In the genomic region with DNA sequence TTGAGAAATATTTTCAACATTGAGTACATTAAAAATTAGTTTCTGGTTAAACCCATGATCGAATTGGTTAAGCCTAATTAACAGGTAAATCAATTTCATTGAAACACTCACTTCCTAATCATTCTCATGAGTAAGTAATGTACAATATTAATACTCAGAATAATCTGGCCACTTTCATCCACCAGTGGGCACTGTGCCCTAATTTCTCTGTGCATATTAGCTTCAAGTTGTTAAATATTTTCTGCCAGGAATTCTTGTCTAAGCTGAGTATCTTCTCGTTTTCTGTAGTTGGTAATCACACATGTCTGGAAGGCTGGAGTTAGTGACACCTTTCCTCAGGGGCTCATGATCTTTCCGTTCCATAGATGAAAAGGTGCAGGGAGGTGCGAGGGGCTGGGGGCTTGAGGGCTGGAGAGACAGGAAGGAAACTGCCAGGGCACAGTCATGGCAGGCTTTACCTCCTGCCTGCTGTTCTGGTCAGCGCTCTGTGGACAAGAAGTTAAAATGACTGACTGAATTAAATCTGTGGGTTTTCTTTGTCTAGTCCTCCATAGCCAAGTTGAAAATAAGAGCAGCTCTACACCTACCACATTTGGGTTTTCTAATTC, we compare ENCODE assay signal across 8 cellular contexts.
DNase-seq lines count a peak whose midpoint lies in the region; ATAC-seq and TF ChIP-seq lines count a peak whose summit lies in the region.
"Had no signal": no experiment of that assay in that cellular context is flagged by ENCODE, and none has a peak within 500 bp of the region (broad histone marks: within the 10 kb centered on the region; RNA-seq: fewer than 3 reads in every experiment).

No MANE protein-coding gene starts in this region.

- H3K4me1 Mint-ChIP-seq in nephron progenitor cell = peaks cover 17% of the 10 kb centered on the region

- in situ Hi-C loops in GM13977 (cut with MboI; ENCODE audit: low pct_unique_long_range_greater_than_20kb, low sequenced_read_pairs, unreplicated experiment) = no loop called here

- peak; percentile 58 for TF ChIP-seq CTCF in GM13977 (IDR thresholded peaks at IDR 0.05; ENCODE audit: extremely low read depth, insufficient read depth, missing control alignments)
- peak; percentile 36 for TF ChIP-seq CTCF in nephron progenitor cell (IDR thresholded peaks at IDR 0.05)

- ATAC-seq in GM18505 (IDR thresholded peaks at IDR 0.05; ENCODE audit: unreplicated experiment) = no peak
- no peak for ATAC-seq in GM18909 (IDR thresholded peaks at IDR 0.05; ENCODE audit: poor library complexity, unreplicated experiment)

- no peak for TF ChIP-seq POLR2A in GM18505 (IDR thresholded peaks at IDR 0.05; ENCODE audit: borderline replicate concordance, extremely low read depth, insufficient read depth, insufficient read length)

- H3K27me3 Mint-ChIP-seq in nephron progenitor cell (ENCODE audit: low read depth, poor library complexity) = peaks cover 46% of the 10 kb centered on the region

- no peak overlapping the region for H3K4me3 Mint-ChIP-seq in nephron progenitor cell
- H3K4me3 Mint-ChIP-seq: T-helper 1 cell treated with Interleukin-12 subunit alpha and Interleukin-12 subunit beta and Interleukin-4 antibody, amounts not matched to agents 30 μg/mL and 1 μg/mL, for 36 hours had no signal

- no peaks in the 10 kb centered on the region for H3K9me3 Mint-ChIP-seq in nephron progenitor cell
- H3K9me3 Mint-ChIP-seq: T-helper 1 cell treated with Interleukin-12 subunit alpha and Interleukin-12 subunit beta and Interleukin-4 antibody, amounts not matched to agents 30 μg/mL and 1 μg/mL, for 36 hours had no signal

- H3K27ac Mint-ChIP-seq in nephron progenitor cell = no peak overlapping the region
- H3K27ac Mint-ChIP-seq: T-helper 1 cell treated with Interleukin-12 subunit alpha and Interleukin-12 subunit beta and Interleukin-4 antibody, amounts not matched to agents 30 μg/mL and 1 μg/mL, for 36 hours had no signal

- H3K36me3 Mint-ChIP-seq in nephron progenitor cell (ENCODE audit: low read depth) = peaks cover 10% of the 10 kb centered on the region

- peak; percentile 51 for DNase-seq in COR-L47 (lab: John Stamatoyannopoulos, UW)
- DNase-seq in GM13977 (ENCODE audit: low spot score) = no peak
- peak; percentile 57 for DNase-seq in OCI-M1 (lab: John Stamatoyannopoulos, UW)
- DNase-seq in cerebellum (ENCODE audit: low spot score) = peak; percentile 71
- DNase-seq in nephron progenitor cell = no peak

Comparison
In these comparisons a context has a peak if more than half of its experiments do, and no peak if none do; other contexts are left out.
1. DNase-seq: peak in COR-L47 (single experiment), OCI-M1 (single experiment) and cerebellum (single experiment); none in GM13977 (single experiment) and nephron progenitor cell (single experiment).